In genomic region chr22:46041642-46042041, GRCh38 we compare ENCODE assay signal across 15 cellular contexts.
DNase-seq lines count a peak whose midpoint lies in the region; ATAC-seq and TF ChIP-seq lines count a peak whose summit lies in the region.
"Had no signal": no experiment of that assay in that cellular context is flagged by ENCODE, and none has a peak within 500 bp of the region (broad histone marks: within the 10 kb centered on the region; RNA-seq: fewer than 3 reads in every experiment).

No MANE protein-coding gene starts in this region.

- H3K36me3 Mint-ChIP-seq in activated CD8-positive, alpha-beta memory T cell treated with anti-CD3 and anti-CD28 coated beads, Interleukin-2, amount 10 ng/mL, durations not matched to agents 7 days and 5 days: no peaks in the 10 kb centered on the region
- H3K36me3 Mint-ChIP-seq: brain, mesothelial cell of epicardium had no signal

- no peak overlapping the region for H3K27ac Mint-ChIP-seq in activated CD8-positive, alpha-beta memory T cell treated with anti-CD3 and anti-CD28 coated beads, Interleukin-2, amount 10 ng/mL, durations not matched to agents 7 days and 5 days
- H3K27ac Mint-ChIP-seq: mesothelial cell of epicardium had no signal

- H3K27me3 ChIP-seq in lower lobe of right lung (ENCODE audit: low read depth) (no peaks in the 10 kb centered on the region), testis (no peaks in the 10 kb centered on the region)
- H3K27me3 ChIP-seq: SJSA1 had no signal

- TF ChIP-seq CTCF in lower lobe of right lung (IDR thresholded peaks at IDR 0.05) (no peak), testis (IDR thresholded peaks at IDR 0.05) (no peak)

- H3K27me3 Mint-ChIP-seq in activated CD8-positive, alpha-beta memory T cell treated with anti-CD3 and anti-CD28 coated beads, Interleukin-2, amount 10 ng/mL, durations not matched to agents 7 days and 5 days: peaks cover 15% of the 10 kb centered on the region

- H3K4me3 Mint-ChIP-seq in activated CD8-positive, alpha-beta memory T cell treated with anti-CD3 and anti-CD28 coated beads, Interleukin-2, amount 10 ng/mL, durations not matched to agents 7 days and 5 days: no peak overlapping the region
- H3K4me3 Mint-ChIP-seq: brain, mesothelial cell of epicardium had no signal

- TF ChIP-seq POLR2A in testis (IDR thresholded peaks at IDR 0.05): no peak

- WGBS in testis, 2 donors: 75 to 81% methylated on average over 9 of the region's 9 CpGs

- peak; percentile 18 for DNase-seq in activated CD8-positive, alpha-beta memory T cell treated with anti-CD3 and anti-CD28 coated beads, Interleukin-2, amount 50 U/mL, for 48 hours
- no peak for DNase-seq in activated CD8-positive, alpha-beta memory T cell treated with anti-CD3 and anti-CD28 coated beads, Interleukin-2, amount 10 ng/mL, durations not matched to agents 7 days and 5 days
- DNase-seq in SK-N-MC (ENCODE audit: low read depth, low spot score) (no peak), lower lobe of right lung (peak; percentile 28), testis (peak; percentile 13), superior temporal gyrus (ENCODE audit: extremely low spot score) (no peak), medulla oblongata (ENCODE audit: extremely low spot score) (no peak), NCI-H1436 (lab: John Stamatoyannopoulos, UW) (no peak)
- DNase-seq: activated CD4-positive, CD25-positive, alpha-beta regulatory T cell; hypothalamus; KBM-7; NCI-H446 treated with DMSO at 0.1 percent for 48 hours had no signal

- no peaks in the 10 kb centered on the region for H3K36me3 ChIP-seq in SK-N-MC (ENCODE audit: insufficient read depth, low read length)
- H3K36me3 ChIP-seq in lower lobe of right lung: no peaks in the 10 kb centered on the region
- no peaks in the 10 kb centered on the region for H3K36me3 ChIP-seq in testis (ENCODE audit: low read depth, missing control alignments)
- H3K36me3 ChIP-seq: SJSA1 had no signal

- H3K27ac ChIP-seq in SK-N-MC: peak overlapping the region; percentile 89
- H3K27ac ChIP-seq in lower lobe of right lung: peak overlapping the region; percentile 15
- H3K27ac ChIP-seq in testis: peak overlapping the region; percentile 82
- H3K27ac ChIP-seq: SJSA1 had no signal

- H3K4me1 ChIP-seq in lower lobe of right lung: peaks cover 48% of the 10 kb centered on the region
- peaks cover 60% of the 10 kb centered on the region for H3K4me1 ChIP-seq in testis

- H3K9me3 Mint-ChIP-seq in activated CD8-positive, alpha-beta memory T cell treated with anti-CD3 and anti-CD28 coated beads, Interleukin-2, amount 10 ng/mL, durations not matched to agents 7 days and 5 days (ENCODE audit: low read depth): no peaks in the 10 kb centered on the region
- H3K9me3 Mint-ChIP-seq: brain, mesothelial cell of epicardium had no signal

- CTCF ChIA-PET in activated CD8-positive, alpha-beta memory T cell treated with anti-CD3 and anti-CD28 coated beads, Interleukin-2, amount 10 ng/mL, durations not matched to agents 7 days and 5 days (lab: Charles Lee): interaction anchor here (2.0 kb wide), 1 partner anchor 35 kb away, joined by 4 read pairs; no protein-coding TSS in a partner anchor

- ATAC-seq in activated CD8-positive, alpha-beta memory T cell treated with anti-CD3 and anti-CD28 coated beads, Interleukin-2, amount 10 ng/mL, durations not matched to agents 7 days and 5 days: no peak
- ATAC-seq in lower lobe of right lung: no peak

- H3K4me1 Mint-ChIP-seq in activated CD8-positive, alpha-beta memory T cell treated with anti-CD3 and anti-CD28 coated beads, Interleukin-2, amount 10 ng/mL, durations not matched to agents 7 days and 5 days: peaks cover 19% of the 10 kb centered on the region

- intact Hi-C loops in lower lobe of right lung (cut with DNase I): no loop called here
- intact Hi-C loops in testis (cut with DNase I; ENCODE audit: low total_unique reads): no loop called here

- H3K4me3 ChIP-seq in SK-N-MC (peak overlapping the region; percentile 19), lower lobe of right lung (no peak overlapping the region), testis (no peak overlapping the region)
- H3K4me3 ChIP-seq: SJSA1 had no signal

- H3K9me3 ChIP-seq in SK-N-MC (ENCODE audit: low read depth, low read length) (no peaks in the 10 kb centered on the region), lower lobe of right lung (no peaks in the 10 kb centered on the region), testis (no peaks in the 10 kb centered on the region)
- H3K9me3 ChIP-seq: SJSA1 had no signal

- H3K9ac ChIP-seq in SK-N-MC (ENCODE audit: insufficient read length): peak overlapping the region; percentile 71

Comparison
In these comparisons a context has a peak if more than half of its experiments do, and no peak if none do; other contexts are left out.
1. DNase-seq: peak in activated CD8-positive, alpha-beta memory T cell treated with anti-CD3 and anti-CD28 coated beads, Interleukin-2, amount 50 U/mL, for 48 hours (single experiment), lower lobe of right lung (single experiment) and testis (single experiment); none in activated CD8-positive, alpha-beta memory T cell treated with anti-CD3 and anti-CD28 coated beads, Interleukin-2, amount 10 ng/mL, durations not matched to agents 7 days and 5 days (single experiment), SK-N-MC (single experiment), superior temporal gyrus (single experiment), medulla oblongata (single experiment) and NCI-H1436 (single experiment).
2. H3K27ac ChIP-seq: peak in every context shown above with its lines; median percentile 89 in SK-N-MC; 82 in testis; 15 in lower lobe of right lung.